In genomic region chr17:16943541-16944333, GRCh38 we compare ENCODE assay signal across 27 cellular contexts. TPM values are rescaled to one million over a fixed set of nuclear protein-coding genes. Genes with fewer than 3 reads are reported as not detected.
DNase-seq lines count a peak whose midpoint lies in the region; ATAC-seq, FAIRE-seq and TF ChIP-seq lines count a peak whose summit lies in the region.
"Had no signal": no experiment of that assay in that cellular context is flagged by ENCODE, and none has a peak within 500 bp of the region (broad histone marks: within the 10 kb centered on the region; RNA-seq: fewer than 3 reads in every experiment).

No MANE protein-coding gene starts in this region.

- H3K4me3 Mint-ChIP-seq in activated naive CD8-positive, alpha-beta T cell treated with anti-CD3 and anti-CD28 coated beads, Interleukin-2, amount 50 U/mL, for 24 hours: no peak overlapping the region
- H3K4me3 Mint-ChIP-seq in activated naive CD8-positive, alpha-beta T cell treated with anti-CD3 and anti-CD28 coated beads for 36 hours: no peak overlapping the region
- no peak overlapping the region for H3K4me3 Mint-ChIP-seq in activated T-helper 17 cell treated with anti-CD3 and anti-CD28 coated beads, Interleukin-2, amount 50 U/mL, for 72 hours
- H3K4me3 Mint-ChIP-seq: activated naive CD8-positive, alpha-beta T cell; CD4-positive, alpha-beta T cell; neural progenitor cell had no signal

- no peak for TF ChIP-seq CTCF in osteoblast (IDR thresholded peaks at IDR 0.05; ENCODE audit: extremely low read depth, low read depth, low read length)

- no peaks in the 10 kb centered on the region for H3K79me2 ChIP-seq in osteoblast (ENCODE audit: insufficient read depth, low read length)

- peaks cover 5% of the 10 kb centered on the region for H3K9me3 ChIP-seq in osteoblast (ENCODE audit: low read depth, low read length)

- DNase-seq in activated naive CD8-positive, alpha-beta T cell treated with anti-CD3 and anti-CD28 coated beads, Interleukin-2, amount 50 U/mL, for 24 hours: no peak
- no peak for DNase-seq in activated naive CD8-positive, alpha-beta T cell treated with anti-CD3 and anti-CD28 coated beads for 36 hours
- DNase-seq in osteoblast (ENCODE audit: insufficient read length, low spot score, missing footprints): peak; percentile 66
- no peak for DNase-seq in D341Med (ENCODE audit: low spot score)
- no peak for DNase-seq in urothelium cell line (ENCODE audit: low spot score)
- DNase-seq: CD4-positive, alpha-beta T cell; effector CD4-positive, alpha-beta T cell; erythroblast; foreskin fibroblast; GF-D8; left ventricle myocardium superior; NCI-H1694 treated with DMSO at 0.1 percent for 48 hours; NCI-H748 treated with DMSO at 0.1 percent for 48 hours; stimulated activated CD4-positive, alpha-beta T cell treated with anti-CD3 and anti-CD28 coated beads, Interleukin-2, amount 100 ng/mL, for 48 hours; stimulated activated naive CD4-positive, alpha-beta T cell treated with Interleukin-2 at 50 U/mL for 16 hours; T1000 had no signal

- peaks cover 3% of the 10 kb centered on the region for H3K4me1 ChIP-seq in osteoblast (ENCODE audit: insufficient read depth, low read length)
- H3K4me1 ChIP-seq: neural progenitor cell had no signal

- no peak for FAIRE-seq in urothelium cell line (lab: Jason Lieb, UNC)

- H3K4me1 Mint-ChIP-seq in activated naive CD8-positive, alpha-beta T cell treated with anti-CD3 and anti-CD28 coated beads, Interleukin-2, amount 50 U/mL, for 24 hours: peaks cover 2% of the 10 kb centered on the region
- no peaks in the 10 kb centered on the region for H3K4me1 Mint-ChIP-seq in activated naive CD8-positive, alpha-beta T cell treated with anti-CD3 and anti-CD28 coated beads for 36 hours
- H3K4me1 Mint-ChIP-seq in activated T-helper 17 cell treated with anti-CD3 and anti-CD28 coated beads, Interleukin-2, amount 50 U/mL, for 72 hours: no peaks in the 10 kb centered on the region

- peaks cover 19% of the 10 kb centered on the region for H3K27me3 ChIP-seq in osteoblast (ENCODE audit: insufficient read depth, low read length)
- H3K27me3 ChIP-seq: neural progenitor cell, upper lobe of left lung had no signal

- no peaks in the 10 kb centered on the region for H3K36me3 ChIP-seq in osteoblast (ENCODE audit: insufficient read depth, low read length)
- H3K36me3 ChIP-seq: neural progenitor cell, upper lobe of left lung had no signal

- H3K36me3 Mint-ChIP-seq in activated naive CD8-positive, alpha-beta T cell treated with anti-CD3 and anti-CD28 coated beads, Interleukin-2, amount 50 U/mL, for 24 hours (ENCODE audit: low read depth): no peaks in the 10 kb centered on the region
- H3K36me3 Mint-ChIP-seq in activated naive CD8-positive, alpha-beta T cell treated with anti-CD3 and anti-CD28 coated beads for 36 hours: no peaks in the 10 kb centered on the region
- H3K36me3 Mint-ChIP-seq in activated T-helper 17 cell treated with anti-CD3 and anti-CD28 coated beads, Interleukin-2, amount 50 U/mL, for 72 hours (ENCODE audit: low read depth): no peaks in the 10 kb centered on the region
- H3K36me3 Mint-ChIP-seq: activated naive CD8-positive, alpha-beta T cell had no signal

- no peak overlapping the region for H3K27ac ChIP-seq in osteoblast (ENCODE audit: low read depth, low read length)
- H3K27ac ChIP-seq: KMS-11, neural progenitor cell, skin epidermis, upper lobe of left lung had no signal

- no peak overlapping the region for H2AFZ ChIP-seq in osteoblast (ENCODE audit: low read length)
- H2AFZ ChIP-seq: neural progenitor cell had no signal

- H3K4me3 ChIP-seq in osteoblast (ENCODE audit: insufficient read depth, low read length): no peak overlapping the region
- H3K4me3 ChIP-seq: neural progenitor cell, skin epidermis, upper lobe of left lung had no signal

- H3K4me2 ChIP-seq in osteoblast (ENCODE audit: insufficient read depth, low read length): no peak overlapping the region
- H3K4me2 ChIP-seq: KMS-11, neural progenitor cell had no signal

- H3K27ac Mint-ChIP-seq in activated naive CD8-positive, alpha-beta T cell treated with anti-CD3 and anti-CD28 coated beads, Interleukin-2, amount 50 U/mL, for 24 hours: no peak overlapping the region
- no peak overlapping the region for H3K27ac Mint-ChIP-seq in activated naive CD8-positive, alpha-beta T cell treated with anti-CD3 and anti-CD28 coated beads for 36 hours
- H3K27ac Mint-ChIP-seq in activated T-helper 17 cell treated with anti-CD3 and anti-CD28 coated beads, Interleukin-2, amount 50 U/mL, for 72 hours: peak overlapping the region; percentile 54
- H3K27ac Mint-ChIP-seq: activated naive CD8-positive, alpha-beta T cell; activated T-helper 2 cell treated with anti-CD3 and anti-CD28 coated beads, Interferon-gamma antibody, Interleukin-2, Interleukin-4, amounts not matched to agents 10 μg/mL and 5 μg/mL and 100 μg/mL, durations not matched to agents 14 hours and 24 hours and 36 hours; CD4-positive, alpha-beta T cell; neural progenitor cell had no signal

- peaks cover 2% of the 10 kb centered on the region for H3K27me3 Mint-ChIP-seq in activated naive CD8-positive, alpha-beta T cell treated with anti-CD3 and anti-CD28 coated beads, Interleukin-2, amount 50 U/mL, for 24 hours
- no peaks in the 10 kb centered on the region for H3K27me3 Mint-ChIP-seq in activated naive CD8-positive, alpha-beta T cell treated with anti-CD3 and anti-CD28 coated beads for 36 hours
- peaks cover 3% of the 10 kb centered on the region for H3K27me3 Mint-ChIP-seq in activated T-helper 17 cell treated with anti-CD3 and anti-CD28 coated beads, Interleukin-2, amount 50 U/mL, for 72 hours
- H3K27me3 Mint-ChIP-seq: CD4-positive, alpha-beta T cell had no signal

- peak; percentile 13 for ATAC-seq in activated naive CD8-positive, alpha-beta T cell treated with anti-CD3 and anti-CD28 coated beads, Interleukin-2, amount 50 U/mL, for 24 hours
- no peak for ATAC-seq in activated T-helper 17 cell treated with anti-CD3 and anti-CD28 coated beads, Interleukin-2, amount 50 U/mL, for 72 hours (replicated peaks)
- ATAC-seq in GM18519 (IDR thresholded peaks at IDR 0.05; ENCODE audit: low FRiP score, unreplicated experiment): no peak
- ATAC-seq: activated CD4-positive, CD25-positive, alpha-beta regulatory T cell treated with anti-CD3 and anti-CD28 coated beads, Interleukin-2, amount 50 U/mL, for 24 hours; left ventricle myocardium superior had no signal

- H4K20me1 ChIP-seq in osteoblast (ENCODE audit: insufficient read depth, low read length): no peaks in the 10 kb centered on the region

- H3K9me3 Mint-ChIP-seq in activated naive CD8-positive, alpha-beta T cell treated with anti-CD3 and anti-CD28 coated beads, Interleukin-2, amount 50 U/mL, for 24 hours: peaks cover 8% of the 10 kb centered on the region
- H3K9me3 Mint-ChIP-seq in activated naive CD8-positive, alpha-beta T cell treated with anti-CD3 and anti-CD28 coated beads for 36 hours: peaks cover 8% of the 10 kb centered on the region
- H3K9me3 Mint-ChIP-seq in activated T-helper 17 cell treated with anti-CD3 and anti-CD28 coated beads, Interleukin-2, amount 50 U/mL, for 72 hours: peaks cover 3% of the 10 kb centered on the region
- H3K9me3 Mint-ChIP-seq: CD4-positive, alpha-beta T cell had no signal

RNA-seq across cellular contexts. Expression of gene TNFRSF13B, which starts 28.2 kb away (rescaled TPM):
- under 1 TPM; 0.31 to 0.52 TPM for total RNA-seq in activated naive CD8-positive, alpha-beta T cell treated with anti-CD3 and anti-CD28 coated beads for 36 hours
- not detected for total RNA-seq in activated T-helper 17 cell treated with anti-CD3 and anti-CD28 coated beads, Interleukin-2, amount 50 U/mL, for 72 hours
- not detected in 2 replicates for total RNA-seq in osteoblast
- total RNA-seq: CD4-positive, alpha-beta T cell; HT-29; left ventricle myocardium superior; pulmonary artery endothelial cell had no signal
